ENCODE assay signal across 1 cellular context in the genomic region with DNA sequence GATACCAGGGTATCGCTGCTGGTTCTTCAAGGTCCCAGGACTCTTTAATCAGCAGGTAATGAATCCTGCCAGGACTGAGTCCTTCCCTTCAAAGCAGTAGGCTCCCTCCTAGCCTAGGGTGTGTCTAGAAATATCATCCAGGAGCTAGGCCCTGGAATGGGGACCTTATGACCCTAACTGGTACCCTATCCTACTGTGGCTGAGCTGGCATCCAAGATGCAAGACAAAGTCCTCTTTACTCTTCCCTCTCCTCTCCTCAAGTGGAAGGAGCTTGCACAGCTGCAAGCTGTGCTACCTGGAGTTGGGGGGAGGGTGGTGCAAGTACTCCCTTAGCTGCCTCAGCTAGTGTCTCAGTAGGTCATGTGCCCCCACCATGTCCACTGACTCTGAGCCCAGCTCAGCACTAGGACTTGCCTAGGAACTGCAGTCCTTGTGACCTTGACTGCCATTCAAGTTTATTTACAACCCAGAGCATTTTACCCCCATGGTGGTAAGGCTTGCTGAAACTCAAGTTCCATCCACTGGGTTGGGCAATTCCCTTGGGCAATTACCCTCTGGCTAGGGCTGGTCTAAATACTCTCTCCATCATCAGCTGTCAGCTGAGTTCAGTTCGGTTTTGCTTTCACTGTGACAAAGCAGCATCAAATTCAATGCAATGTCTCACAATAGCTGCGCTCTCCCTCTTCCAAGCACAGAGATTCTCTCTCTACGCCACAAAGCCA.
TF ChIP-seq lines count a peak whose summit lies in the region.

No MANE protein-coding gene starts in this region.

TF ChIP-seq in WTC11, 78 proteins besides CTCF, POLR2A, EP300 and RAD21 (continued from another document):
- TF ChIP-seq HMGXB4 (CRISPR knock-in tag; IDR thresholded peaks at IDR 0.05) (no peak), ZNF423 (CRISPR knock-in tag; IDR thresholded peaks at IDR 0.05) (no peak), NR3C1 (CRISPR knock-in tag; conservative IDR thresholded peaks at IDR 0.05; ENCODE audit: low read depth) (no peak), NR2C2 (CRISPR knock-in tag; IDR thresholded peaks at IDR 0.05) (no peak), ZNF219 (CRISPR knock-in tag; IDR thresholded peaks at IDR 0.05; ENCODE audit: borderline replicate concordance) (no peak), CREM (CRISPR knock-in tag; IDR thresholded peaks at IDR 0.05) (no peak), NR1H2 (CRISPR knock-in tag; IDR thresholded peaks at IDR 0.05) (no peak), ELF4 (CRISPR knock-in tag; IDR thresholded peaks at IDR 0.05; ENCODE audit: low read depth) (no peak)
- TF ChIP-seq, protein P1, sequence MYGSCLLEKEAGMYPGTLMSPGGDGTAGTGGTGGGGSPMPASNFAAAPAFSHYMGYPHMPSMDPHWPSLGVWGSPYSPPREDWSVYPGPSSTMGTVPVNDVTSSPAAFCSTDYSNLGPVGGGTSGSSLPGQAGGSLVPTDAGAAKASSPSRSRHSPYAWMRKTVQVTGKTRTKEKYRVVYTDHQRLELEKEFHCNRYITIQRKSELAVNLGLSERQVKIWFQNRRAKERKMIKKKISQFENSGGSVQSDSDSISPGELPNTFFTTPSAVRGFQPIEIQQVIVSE (CRISPR knock-in tag; IDR thresholded peaks at IDR 0.05; ENCODE audit: borderline replicate concordance), result no peak
